1 cellular context compared by ENCODE assay signal in the genomic region with DNA sequence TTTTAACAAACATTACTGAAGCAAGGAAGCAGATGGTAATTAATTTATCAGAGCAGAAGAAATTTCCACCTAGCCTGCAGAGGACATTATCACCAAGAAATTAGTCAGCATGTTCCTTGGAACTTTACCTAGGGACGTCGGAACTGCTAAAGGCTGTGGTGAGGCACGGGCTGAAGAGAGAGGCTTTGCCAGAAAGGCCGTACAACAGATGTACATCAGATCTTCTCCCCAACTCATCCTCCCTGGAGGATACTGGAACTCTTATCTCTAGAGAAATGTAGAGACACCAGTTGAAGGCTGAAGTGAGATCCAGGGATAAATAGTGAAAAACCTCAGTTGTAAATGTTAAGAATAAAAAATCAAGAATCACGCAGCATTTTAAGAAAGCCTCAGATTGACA.
TF ChIP-seq lines count a peak whose summit lies in the region.

No MANE protein-coding gene starts in this region.

TF ChIP-seq in H1, 55 proteins besides CTCF, POLR2A, EP300 and RAD21 (continued from another document):
- TF ChIP-seq EGR1 (IDR thresholded peaks at IDR 0.05; ENCODE audit: borderline replicate concordance, low read depth, low read length): no peak
- TF ChIP-seq, protein P1, sequence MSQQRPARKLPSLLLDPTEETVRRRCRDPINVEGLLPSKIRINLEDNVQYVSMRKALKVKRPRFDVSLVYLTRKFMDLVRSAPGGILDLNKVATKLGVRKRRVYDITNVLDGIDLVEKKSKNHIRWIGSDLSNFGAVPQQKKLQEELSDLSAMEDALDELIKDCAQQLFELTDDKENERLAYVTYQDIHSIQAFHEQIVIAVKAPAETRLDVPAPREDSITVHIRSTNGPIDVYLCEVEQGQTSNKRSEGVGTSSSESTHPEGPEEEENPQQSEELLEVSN (IDR thresholded peaks at IDR 0.05): no peak
- TF ChIP-seq JUN (IDR thresholded peaks at IDR 0.05; ENCODE audit: low read depth, low read length): no peak
- no peak for TF ChIP-seq POU5F1 (IDR thresholded peaks at IDR 0.05; ENCODE audit: low read depth, low read length)
- no peak for TF ChIP-seq CREB1 (IDR thresholded peaks at IDR 0.05)
- no peak for TF ChIP-seq SIN3A (conservative IDR thresholded peaks at IDR 0.05 in 1 of 2, IDR thresholded peaks at IDR 0.05 in 1 of 2; ENCODE audit: low read depth in 1 of 2, low read length in 2 of 2)
- TF ChIP-seq, protein P2, sequence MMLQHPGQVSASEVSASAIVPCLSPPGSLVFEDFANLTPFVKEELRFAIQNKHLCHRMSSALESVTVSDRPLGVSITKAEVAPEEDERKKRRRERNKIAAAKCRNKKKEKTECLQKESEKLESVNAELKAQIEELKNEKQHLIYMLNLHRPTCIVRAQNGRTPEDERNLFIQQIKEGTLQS (IDR thresholded peaks at IDR 0.05; ENCODE audit: insufficient read depth, low read depth, low read length): no peak
- TF ChIP-seq SUZ12 (IDR thresholded peaks at IDR 0.05; ENCODE audit: low read length): no peak
